8 cellular contexts compared by ENCODE assay signal in the genomic region with DNA sequence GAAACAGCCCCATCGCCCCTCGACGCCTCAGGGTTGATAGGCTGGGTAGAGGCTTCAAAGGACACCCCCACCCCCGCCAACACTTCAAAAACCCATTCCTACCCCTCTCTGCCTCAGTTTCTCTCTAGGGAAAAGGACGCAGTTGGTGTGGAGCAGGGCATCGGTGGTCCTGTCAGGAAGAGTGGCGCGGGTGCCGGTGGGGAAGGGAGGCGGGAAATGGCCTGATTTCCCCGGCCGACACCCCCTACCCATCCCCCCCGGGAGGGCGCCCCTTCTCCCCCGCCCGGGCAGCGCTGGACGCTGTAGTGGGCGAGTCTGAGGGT. TPM values are rescaled to one million over a fixed set of nuclear protein-coding genes. Genes with fewer than 3 reads are reported as not detected.
DNase-seq lines count a peak whose midpoint lies in the region; ATAC-seq, FAIRE-seq and TF ChIP-seq lines count a peak whose summit lies in the region.

No MANE protein-coding gene starts in this region.

- TF ChIP-seq RAD21 in GM12878 (IDR thresholded peaks at IDR 0.05; ENCODE audit: insufficient read depth, low read depth, low read length): no peak

- H3K27ac ChIP-seq in DND-41 (ENCODE audit: low read length): no peak overlapping the region; the same call in 1 of the 2 replicates
- peak overlapping the region; percentile 73 for H3K27ac ChIP-seq in GM12878 (ENCODE audit: control insufficient read depth, insufficient read depth)
- peak overlapping the region; percentile 82 for H3K27ac ChIP-seq in mesodermal cell (ENCODE audit: low read depth, low read length, severe bottlenecking)

- no peak for TF ChIP-seq CTCF in DND-41 (IDR thresholded peaks at IDR 0.05; ENCODE audit: borderline replicate concordance, extremely low read depth, low read length, poor library complexity, severe bottlenecking)
- no peak for TF ChIP-seq CTCF in GM12878 (IDR thresholded peaks at IDR 0.05 in 2 of 3, conservative IDR thresholded peaks at IDR 0.05 in 1 of 3; ENCODE audit: control insufficient read depth in 2 of 3, extremely low read depth in 1 of 3, insufficient read depth in 1 of 3, low read depth in 3 of 3, low read length in 3 of 3)

- WGBS in GM12878 (ENCODE audit: insufficient coverage, insufficient replicate concordance, low lambda C conversion rate, missing lambda C conversion rate): 3% methylated on average over 16 of the region's 19 CpGs
- 0% methylated on average over 1 of the region's 19 CpGs; no CpG with 5 or more reads in 1 of the 2 experiments for WGBS in mesodermal cell (ENCODE audit: insufficient coverage in 2 of 2), 2 experiments

- H3K36me3 ChIP-seq in DND-41 (ENCODE audit: insufficient read depth, low read length): no peaks in the 10 kb centered on the region
- H3K36me3 ChIP-seq in GM12878 (ENCODE audit: control insufficient read depth in 2 of 2, insufficient read depth in 2 of 2, low read length in 1 of 2): no peaks in the 10 kb centered on the region; a peak in 2 of 4 replicates
- peaks cover 18% of the 10 kb centered on the region for H3K36me3 ChIP-seq in mesodermal cell (ENCODE audit: control insufficient read depth, insufficient read depth, low read length)

- intact Hi-C loops in GM12878 (cut with micrococcal nuclease; ENCODE audit: unreplicated experiment): no loop called here

- DNase-seq in DND-41: no peak
- no peak for DNase-seq in GM12878 (ENCODE audit: low read depth, low spot score)
- no peak for DNase-seq in DMS153 (lab: John Stamatoyannopoulos, UW)
- DNase-seq in GM19239 (ENCODE audit: insufficient read length, low spot score): no peak

- ATAC-seq in DND-41 (ENCODE audit: insufficient read depth, low read depth): no peak
- peak; percentile 3 for ATAC-seq in HG02973 (IDR thresholded peaks at IDR 0.05; ENCODE audit: unreplicated experiment)
- no peak for ATAC-seq in GM12878
- ATAC-seq in GM18873 (IDR thresholded peaks at IDR 0.05; ENCODE audit: low FRiP score, unreplicated experiment): no peak
- ATAC-seq in GM21576 (IDR thresholded peaks at IDR 0.05; ENCODE audit: unreplicated experiment): no peak

- H3K9me3 ChIP-seq in DND-41 (ENCODE audit: insufficient read depth, low read length, severe bottlenecking) (no peaks in the 10 kb centered on the region), GM12878 (replicated peaks; ENCODE audit: control insufficient read depth, insufficient read depth, low read length) (no peaks in the 10 kb centered on the region), mesodermal cell (ENCODE audit: control insufficient read depth, low read length) (no peaks in the 10 kb centered on the region)

- H3K4me1 ChIP-seq in DND-41 (ENCODE audit: insufficient read depth, low read length) (peaks cover 18% of the 10 kb centered on the region), GM12878 (ENCODE audit: control insufficient read depth, insufficient read depth, low read length) (0 out of 2 replicates have a peak, but pooled peaks cover 3% of the 10 kb centered on the region), mesodermal cell (ENCODE audit: control insufficient read depth, insufficient read depth, low read length, poor library complexity, severe bottlenecking) (peaks cover 6% of the 10 kb centered on the region)

- no peak for TF ChIP-seq POLR2A in GM12878 (IDR thresholded peaks at IDR 0.05; ENCODE audit: low read depth, low read length)

- RAD21 ChIA-PET in GM12878 (lab: Charles Lee; ENCODE audit: unreplicated experiment): interaction anchor here (0.6 to 1.3 kb wide), 2 partner anchors 19 to 196 kb away, joined by 3 to 4 read pairs; a partner anchor contains a TSS

- H3K27me3 ChIP-seq in DND-41 (ENCODE audit: insufficient read depth, low read length, poor library complexity): peaks cover 6% of the 10 kb centered on the region
- no peaks in the 10 kb centered on the region for H3K27me3 ChIP-seq in GM12878 (replicated peaks in 1 of 2; ENCODE audit: control insufficient read depth in 2 of 2, insufficient read depth in 2 of 2, low read length in 1 of 2)

- CTCF ChIA-PET in GM12878 (lab: Yijun Ruan, JAX): interaction anchor here (0.8 to 3.6 kb wide), 2 partner anchors 16 to 23 kb away, joined by 3 to 27 read pairs; no protein-coding TSS in a partner anchor

- TF ChIP-seq EP300 in GM12878 (IDR thresholded peaks at IDR 0.05; ENCODE audit: borderline replicate concordance in 1 of 2, control insufficient read depth in 1 of 2, low read depth in 2 of 2, low read length in 2 of 2): no peak

- H2AFZ ChIP-seq in DND-41 (ENCODE audit: low read depth, low read length): peak overlapping the region; percentile 69
- peak overlapping the region; percentile 73 for H2AFZ ChIP-seq in GM12878 (ENCODE audit: control insufficient read depth, low read depth, low read length)

- POLR2A ChIA-PET in GM12878 (lab: Charles Lee): interaction anchor here (1.0 to 1.7 kb wide), 3 partner anchors 21 to 50 kb away, joined by 3 to 9 read pairs (median 3); a partner anchor contains a TSS

- peak overlapping the region; percentile 6 to 61; a peak in 3 of 4 replicates for H3K4me3 ChIP-seq in DND-41 (ENCODE audit: low read depth in 1 of 2, low read length in 2 of 2)
- H3K4me3 ChIP-seq in GM12878: peak overlapping the region; percentile 83
- H3K4me3 ChIP-seq in mesodermal cell (ENCODE audit: extremely low read depth, insufficient read depth, low read length, poor library complexity, severe bottlenecking): peak overlapping the region; percentile 84

- peak overlapping the region; percentile 42 for H3K9ac ChIP-seq in DND-41 (ENCODE audit: low read depth, low read length)
- peak overlapping the region; percentile 70 for H3K9ac ChIP-seq in GM12878 (ENCODE audit: control insufficient read depth, insufficient read depth, low read length)

- BruUV-seq in GM12878 (replicated peaks; lab: Mats Ljungman, UMichigan): no TSS peak

- SMC1A ChIA-PET in GM12878 (lab: Charles Lee; ENCODE audit: uncharacterized antibody, unreplicated experiment): no interaction called here

- H4K20me1 ChIP-seq in DND-41 (ENCODE audit: insufficient read depth, low read length) (no peaks in the 10 kb centered on the region), GM12878 (ENCODE audit: control insufficient read depth, insufficient read depth) (no peaks in the 10 kb centered on the region)

- FAIRE-seq in GM12878 (lab: Jason Lieb, UNC) (no peak), GM19239 (lab: Jason Lieb, UNC) (no peak)

- in situ Hi-C loops in GM12878 (cut with MboI): no loop called here

- H3K79me2 ChIP-seq in DND-41 (ENCODE audit: insufficient read depth, low read length) (no peaks in the 10 kb centered on the region), GM12878 (ENCODE audit: control insufficient read depth, insufficient read depth, low read length) (peaks cover 4% of the 10 kb centered on the region; the same call in 1 of the 2 replicates)

- H3K4me2 ChIP-seq in DND-41 (ENCODE audit: insufficient read depth, low read length): peak overlapping the region; percentile 87
- H3K4me2 ChIP-seq in GM12878 (ENCODE audit: control insufficient read depth, insufficient read depth): peak overlapping the region; percentile 83

RNA-seq across cellular contexts. Expression of a gene that starts 0.4 kb away (rescaled TPM):
- total RNA-seq in GM12878 (2013; cell fraction: nucleolus; rRNA removed): 6.5 and 14.6 TPM in 2 replicates
- total RNA-seq in GM12878 (2014; rRNA removed): 9.1 and 10.5 TPM in 2 replicates
- 6.9 and 8.9 TPM in 2 replicates for total RNA-seq in GM12878 (2014; rRNA removed; fragmentation: Illumina TruSeq; extraction: Trizol)
- total RNA-seq in GM12878 (2021): 21.9 and 24.7 TPM in 2 replicates
- 8.1 TPM for polyA plus RNA-seq in GM12878 (2011; ENCODE audit: low read depth)
- 3.7 and 8.0 TPM in 2 replicates for polyA plus RNA-seq in GM12878 (2011; rRNA removed)
- 23.6 and 25.3 TPM in 2 replicates for polyA plus RNA-seq in GM12878 (2011; cell fraction: cytosol; rRNA removed)
- 11.4 and 15.6 TPM in 2 replicates for polyA plus RNA-seq in GM12878 (2011; cell fraction: nucleus; rRNA removed)
- polyA plus RNA-seq in GM12878 (2012): 14.9 and 15.2 TPM in 2 replicates
- 14.6 and 16.9 TPM in 2 replicates for polyA plus RNA-seq in GM12878 (2014; fragmentation: Illumina TruSeq; extraction: Trizol)
- 1 to 10 TPM; 6.2 to 7.6 TPM for polyA plus RNA-seq in GM12878 (2014; fragmentation: Nextera tagmentation; extraction: Ambion mirVana)
- polyA plus RNA-seq in GM12878 (2014; rRNA removed): 18.9 and 24.3 TPM in 2 replicates
- 10 to 100 TPM; 26.4 to 32.4 TPM for polyA plus RNA-seq in GM12878 (2016; fragmentation: Nextera tagmentation; extraction: Ambion mirVana)
- 4.2 and 10.8 TPM in 2 replicates for polyA minus RNA-seq in GM12878 (2011; rRNA and poly(A)+ RNA removed)
- 5.3 and 7.7 TPM in 2 replicates for polyA minus RNA-seq in GM12878 (2011; cell fraction: cytosol; rRNA and poly(A)+ RNA removed)
- 1.5 and 3.3 TPM in 2 replicates for polyA minus RNA-seq in GM12878 (2011; cell fraction: nucleus; rRNA and poly(A)+ RNA removed)
- polyA plus RNA-seq in mesodermal cell (2013, experiment 1 of 2): 53.5 TPM
- polyA plus RNA-seq in mesodermal cell (2013, experiment 2 of 2): 44.3 TPM

RNA-seq across cellular contexts. Expression of a gene that starts 21.9 kb away (rescaled TPM):
- 4.6 and 5.9 TPM in 2 replicates for total RNA-seq in GM12878 (2013; cell fraction: nucleolus; rRNA removed)
- total RNA-seq in GM12878 (2014; rRNA removed): 2.8 and 3.3 TPM in 2 replicates
- 0.92 and 1.1 TPM in 2 replicates for total RNA-seq in GM12878 (2014; rRNA removed; fragmentation: Illumina TruSeq; extraction: Trizol)
- 17.9 TPM in 2 replicates for total RNA-seq in GM12878 (2021)
- polyA plus RNA-seq in GM12878 (2011; ENCODE audit: low read depth): 1.5 TPM
- polyA plus RNA-seq in GM12878 (2011; rRNA removed): 1.1 and 1.7 TPM in 2 replicates
- 1.9 and 2.3 TPM in 2 replicates for polyA plus RNA-seq in GM12878 (2011; cell fraction: cytosol; rRNA removed)
- 6.6 and 7.6 TPM in 2 replicates for polyA plus RNA-seq in GM12878 (2011; cell fraction: nucleus; rRNA removed)
- polyA plus RNA-seq in GM12878 (2012): 5.9 and 6.2 TPM in 2 replicates
- 1.5 and 3.2 TPM in 2 replicates for polyA plus RNA-seq in GM12878 (2014; fragmentation: Illumina TruSeq; extraction: Trizol)
- under 1 TPM; 0.50 to 0.71 TPM for polyA plus RNA-seq in GM12878 (2014; fragmentation: Nextera tagmentation; extraction: Ambion mirVana)
- 5.0 and 7.5 TPM in 2 replicates for polyA plus RNA-seq in GM12878 (2014; rRNA removed)
- polyA plus RNA-seq in GM12878 (2016; fragmentation: Nextera tagmentation; extraction: Ambion mirVana): 1 to 10 TPM in 1 of 2 experiments, under 1 TPM in 1; 0.88 to 1.0 TPM
- polyA minus RNA-seq in GM12878 (2011; rRNA and poly(A)+ RNA removed): 0.95 and 1.9 TPM in 2 replicates
- polyA minus RNA-seq in GM12878 (2011; cell fraction: cytosol; rRNA and poly(A)+ RNA removed): 2.4 and 2.6 TPM in 2 replicates
- 1.9 and 3.3 TPM in 2 replicates for polyA minus RNA-seq in GM12878 (2011; cell fraction: nucleus; rRNA and poly(A)+ RNA removed)
- polyA plus RNA-seq in mesodermal cell (2013, experiment 1 of 2): 42.8 TPM
- 40.6 TPM for polyA plus RNA-seq in mesodermal cell (2013, experiment 2 of 2)

RNA-seq across cellular contexts. Expression of a gene that starts 33.3 kb away (rescaled TPM):
- 7.3 and 7.7 TPM in 2 replicates for total RNA-seq in GM12878 (2013; cell fraction: nucleolus; rRNA removed)
- total RNA-seq in GM12878 (2014; rRNA removed) (30.8 and 34.8 TPM in 2 replicates), GM12878 (2014; rRNA removed; fragmentation: Illumina TruSeq; extraction: Trizol) (10.9 and 11.5 TPM in 2 replicates), GM12878 (2021) (24.7 and 27.3 TPM in 2 replicates)
- polyA plus RNA-seq in GM12878 (2011; ENCODE audit: low read depth): 11.3 TPM
- polyA plus RNA-seq in GM12878 (2011; rRNA removed) (11.0 and 24.2 TPM in 2 replicates), GM12878 (2014; fragmentation: Illumina TruSeq; extraction: Trizol) (11.9 and 12.1 TPM in 2 replicates), GM12878 (2014; fragmentation: Nextera tagmentation; extraction: Ambion mirVana) (1 to 10 TPM; 2.2 to 8.6 TPM), GM12878 (2014; rRNA removed) (23.3 and 28.2 TPM in 2 replicates), GM12878 (2016; fragmentation: Nextera tagmentation; extraction: Ambion mirVana) (10 to 100 TPM; 23.2 to 26.4 TPM)
- 34.0 and 35.7 TPM in 2 replicates for polyA plus RNA-seq in GM12878 (2011; cell fraction: cytosol; rRNA removed)
- polyA plus RNA-seq in GM12878 (2011; cell fraction: nucleus; rRNA removed): 28.7 and 29.6 TPM in 2 replicates
- 20.6 and 27.2 TPM in 2 replicates for polyA plus RNA-seq in GM12878 (2012)
- 21.1 and 31.7 TPM in 2 replicates for polyA minus RNA-seq in GM12878 (2011; rRNA and poly(A)+ RNA removed)
- polyA minus RNA-seq in GM12878 (2011; cell fraction: cytosol; rRNA and poly(A)+ RNA removed): 13.4 and 13.8 TPM in 2 replicates
- polyA minus RNA-seq in GM12878 (2011; cell fraction: nucleus; rRNA and poly(A)+ RNA removed): 5.4 and 8.8 TPM in 2 replicates
- polyA plus RNA-seq in mesodermal cell (2013, experiment 1 of 2): 20.7 TPM
- polyA plus RNA-seq in mesodermal cell (2013, experiment 2 of 2): 13.8 TPM

RNA-seq across cellular contexts. Expression of a gene that starts 49.9 kb away (rescaled TPM):
- 6.2 and 7.2 TPM in 2 replicates for total RNA-seq in GM12878 (2013; cell fraction: nucleolus; rRNA removed)
- total RNA-seq in GM12878 (2014; rRNA removed) (36.1 TPM in 2 replicates), GM12878 (2014; rRNA removed; fragmentation: Illumina TruSeq; extraction: Trizol) (13.8 and 15.3 TPM in 2 replicates), GM12878 (2021) (31.9 and 32.8 TPM in 2 replicates)
- 9.0 TPM for polyA plus RNA-seq in GM12878 (2011; ENCODE audit: low read depth)
- polyA plus RNA-seq in GM12878 (2011; rRNA removed) (31.3 and 33.1 TPM in 2 replicates), GM12878 (2014; fragmentation: Illumina TruSeq; extraction: Trizol) (20.2 and 21.9 TPM in 2 replicates), GM12878 (2014; fragmentation: Nextera tagmentation; extraction: Ambion mirVana) (10 to 100 TPM in 1 of 2 experiments, 1 to 10 TPM in 1; 5.3 to 10.8 TPM), GM12878 (2014; rRNA removed) (32.1 and 33.5 TPM in 2 replicates), GM12878 (2016; fragmentation: Nextera tagmentation; extraction: Ambion mirVana) (10 to 100 TPM in 1 of 2 experiments, 1 to 10 TPM in 1; 7.7 to 14.1 TPM)
- polyA plus RNA-seq in GM12878 (2011; cell fraction: cytosol; rRNA removed): 26.4 and 31.8 TPM in 2 replicates
- polyA plus RNA-seq in GM12878 (2011; cell fraction: nucleus; rRNA removed): 25.3 and 26.7 TPM in 2 replicates
- polyA plus RNA-seq in GM12878 (2012): 16.8 and 18.4 TPM in 2 replicates
- polyA minus RNA-seq in GM12878 (2011; rRNA and poly(A)+ RNA removed): 13.9 and 21.8 TPM in 2 replicates
- 12.0 and 12.3 TPM in 2 replicates for polyA minus RNA-seq in GM12878 (2011; cell fraction: cytosol; rRNA and poly(A)+ RNA removed)
- polyA minus RNA-seq in GM12878 (2011; cell fraction: nucleus; rRNA and poly(A)+ RNA removed): 9.3 and 13.9 TPM in 2 replicates
- 38.0 TPM for polyA plus RNA-seq in mesodermal cell (2013, experiment 1 of 2)
- polyA plus RNA-seq in mesodermal cell (2013, experiment 2 of 2): 36.6 TPM

RNA-seq across cellular contexts. Expression of a gene that starts 56.7 kb away (rescaled TPM):
- total RNA-seq in GM12878 (2013; cell fraction: nucleolus; rRNA removed): 6.7 and 9.2 TPM in 2 replicates
- total RNA-seq in GM12878 (2014; rRNA removed) (1.0 and 1.4 TPM in 2 replicates), GM12878 (2014; rRNA removed; fragmentation: Illumina TruSeq; extraction: Trizol) (1.4 and 1.8 TPM in 2 replicates), GM12878 (2021) (7.4 and 8.4 TPM in 2 replicates)
- polyA plus RNA-seq in GM12878 (2011; ENCODE audit: low read depth): 4.5 TPM
- polyA plus RNA-seq in GM12878 (2011; rRNA removed) (3.2 and 4.3 TPM in 2 replicates), GM12878 (2014; fragmentation: Illumina TruSeq; extraction: Trizol) (5.5 and 8.0 TPM in 2 replicates), GM12878 (2014; fragmentation: Nextera tagmentation; extraction: Ambion mirVana) (1 to 10 TPM; 2.3 to 2.4 TPM), GM12878 (2014; rRNA removed) (8.6 and 9.0 TPM in 2 replicates), GM12878 (2016; fragmentation: Nextera tagmentation; extraction: Ambion mirVana) (1 to 10 TPM; 7.5 to 7.9 TPM)
- polyA plus RNA-seq in GM12878 (2011; cell fraction: cytosol; rRNA removed): 2.7 and 3.7 TPM in 2 replicates
- 4.7 and 6.5 TPM in 2 replicates for polyA plus RNA-seq in GM12878 (2011; cell fraction: nucleus; rRNA removed)
- 5.0 and 6.3 TPM in 2 replicates for polyA plus RNA-seq in GM12878 (2012)
- polyA minus RNA-seq in GM12878 (2011; rRNA and poly(A)+ RNA removed): 1.7 and 1.8 TPM in 2 replicates
- 1.2 TPM in 1 of 2 replicates, not detected in the other for polyA minus RNA-seq in GM12878 (2011; cell fraction: cytosol; rRNA and poly(A)+ RNA removed)
- polyA minus RNA-seq in GM12878 (2011; cell fraction: nucleus; rRNA and poly(A)+ RNA removed): 1.5 and 1.7 TPM in 2 replicates
- polyA plus RNA-seq in mesodermal cell (2013, experiment 1 of 2): 38.1 TPM
- polyA plus RNA-seq in mesodermal cell (2013, experiment 2 of 2): 33.5 TPM

Comparison
In these comparisons a context has a peak if more than half of its experiments do, and no peak if none do; other contexts are left out.
1. H3K4me3 ChIP-seq: peak in every context shown above with its lines; median percentile 84 in mesodermal cell; 83 in GM12878; 34 in DND-41.